Comparison of ENCODE assay signal across 1 cellular context in genomic region chr7:42605800-42606199, GRCh38.
TF ChIP-seq lines count a peak whose summit lies in the region.

No MANE protein-coding gene starts in this region.

TF ChIP-seq in GM23338, 12 proteins besides CTCF, POLR2A, EP300 and RAD21 (continued from another document):
- TF ChIP-seq ETS1 (IDR thresholded peaks at IDR 0.05) (no peak), REST (IDR thresholded peaks at IDR 0.05; ENCODE audit: unreplicated experiment) (no peak), ZNF114 (CRISPR knock-in tag; IDR thresholded peaks at IDR 0.05) (no peak), NANOG (IDR thresholded peaks at IDR 0.05; ENCODE audit: borderline replicate concordance) (no peak), CREB1 (CRISPR knock-in tag; IDR thresholded peaks at IDR 0.05; ENCODE audit: low read depth) (no peak), POLR2AphosphoS5 (IDR thresholded peaks at IDR 0.05; ENCODE audit: low read depth) (no peak)
TF ChIP-seq in GM23338: peak in this region for 0.
